ENCODE assay signal across 8 cellular contexts in the genomic region with DNA sequence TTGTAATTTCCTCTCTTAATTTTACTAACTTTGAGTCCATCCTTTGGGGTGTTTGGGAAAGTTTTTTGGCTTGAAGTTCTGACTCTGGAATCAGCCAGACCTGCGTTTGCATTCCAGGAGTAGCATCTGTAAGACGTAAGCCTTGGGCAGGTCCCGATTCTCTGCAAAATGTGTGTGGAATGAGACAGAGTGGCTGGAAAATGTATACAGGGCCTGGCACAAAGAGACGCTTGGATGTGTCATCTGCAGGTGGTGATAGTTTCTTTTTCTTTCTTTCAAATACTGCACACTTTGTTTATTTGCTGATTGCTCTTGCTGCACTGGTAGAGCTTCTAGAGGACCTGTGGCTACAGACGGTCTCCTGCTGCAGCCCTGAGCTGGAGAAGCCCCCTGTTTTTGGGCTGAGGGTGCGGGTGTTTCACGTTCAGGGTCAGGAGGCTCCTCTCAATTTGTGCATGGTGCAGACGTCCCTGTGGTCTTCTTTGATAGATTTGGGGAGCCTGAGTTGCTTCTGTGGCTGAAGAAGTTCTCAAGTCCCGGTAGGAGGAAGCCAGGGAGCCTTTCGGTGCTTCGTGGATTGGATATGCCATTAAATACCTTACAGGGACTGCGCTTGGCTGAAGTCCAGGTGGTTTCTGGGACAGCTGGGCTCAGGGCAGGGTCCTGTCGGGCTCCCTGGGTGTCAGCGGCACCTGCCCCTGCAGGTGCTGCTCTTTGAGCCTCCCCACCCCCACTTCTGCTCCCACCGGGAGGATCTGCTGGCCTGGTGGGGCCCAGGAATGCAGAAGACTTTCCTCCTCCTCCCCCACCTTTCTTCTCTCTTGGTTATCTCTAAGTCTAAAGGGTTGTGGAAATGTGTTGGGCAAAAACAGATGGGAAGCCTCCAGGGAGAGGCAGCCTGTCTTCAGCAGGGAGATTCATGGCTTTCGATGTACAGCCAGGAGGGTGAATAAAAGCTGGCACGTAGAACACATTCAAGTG. TPM values are rescaled to one million over a fixed set of nuclear protein-coding genes. Genes with fewer than 3 reads are reported as not detected.
DNase-seq lines count a peak whose midpoint lies in the region; ATAC-seq lines count a peak whose summit lies in the region.

No MANE protein-coding gene starts in this region.

- no peak for ATAC-seq in HG02798 (IDR thresholded peaks at IDR 0.05; ENCODE audit: poor library complexity, unreplicated experiment)
- ATAC-seq in GM21526 (IDR thresholded peaks at IDR 0.05; ENCODE audit: low FRiP score, unreplicated experiment): no peak
- no peak for ATAC-seq in HG02571 (IDR thresholded peaks at IDR 0.05; ENCODE audit: unreplicated experiment)

- DNase-seq in AG20443 (ENCODE audit: low spot score) (peak; percentile 73), HT1080 (ENCODE audit: low read depth) (peak; percentile 83), SW480 (ENCODE audit: low spot score) (peak; percentile 32), islet precursor cell (peak; percentile 63), RKO (ENCODE audit: low spot score) (no peak)

RNA-seq across cellular contexts. Expression of a gene that starts 44.1 kb away (rescaled TPM):
- 136 and 138 TPM in 2 replicates for total RNA-seq in HT1080 (2014; rRNA removed; shearing (Covaris generic))
- 338 and 350 TPM in 2 replicates for polyA plus RNA-seq in HT1080 (2015; cell fraction: cytosol; rRNA removed)
- polyA plus RNA-seq in HT1080 (2015; cell fraction: nucleus; rRNA removed): 351 and 364 TPM in 2 replicates
